Comparison of ENCODE assay signal across 10 cellular contexts in genomic region chr1:160708821-160709220, GRCh38. TPM values are rescaled to one million over a fixed set of nuclear protein-coding genes. Genes with fewer than 3 reads are reported as not detected.
DNase-seq lines count a peak whose midpoint lies in the region; ATAC-seq and TF ChIP-seq lines count a peak whose summit lies in the region.
"Had no signal": no experiment of that assay in that cellular context is flagged by ENCODE, and none has a peak within 500 bp of the region (broad histone marks: within the 10 kb centered on the region; RNA-seq: fewer than 3 reads in every experiment).

No MANE protein-coding gene starts in this region.

- DNase-seq in NAMALWA (ENCODE audit: low spot score) (peak; percentile 80), immature natural killer cell (peak in 2 of 3 donors; percentile 38 to 54), MCF 10A (ENCODE audit: unreplicated experiment) (no peak), left cardiac atrium (no peak), glutamatergic neuron (no peak)

- H3K27me3 Mint-ChIP-seq in immature natural killer cell (ENCODE audit: low read depth in 3 of 3) (peaks cover 0 to 10% (median 4%) of the 10 kb centered on the region in 3 donors), MCF 10A (ENCODE audit: insufficient read depth, unreplicated experiment) (peaks cover 15% of the 10 kb centered on the region), glutamatergic neuron (ENCODE audit: unreplicated experiment) (peaks cover 3% of the 10 kb centered on the region)

- POLR2A ChIA-PET in MCF 10A (lab: Yijun Ruan, JAX): no interaction called here

- H3K4me3 Mint-ChIP-seq in immature natural killer cell (no peak overlapping the region), MCF 10A (ENCODE audit: unreplicated experiment) (no peak overlapping the region), glutamatergic neuron (ENCODE audit: unreplicated experiment) (no peak overlapping the region)
- H3K4me3 Mint-ChIP-seq: brain had no signal

- CTCF ChIA-PET in MCF 10A (lab: Yijun Ruan, JAX): interaction anchor here (0.7 to 3.0 kb wide), 7 partner anchors 14 to 518 kb away, joined by 3 to 15 read pairs (median 4); no protein-coding TSS in a partner anchor

- BruUV-seq in MCF 10A (replicated peaks; lab: Mats Ljungman, UMichigan): no TSS peak

- no peak overlapping the region for H3K27ac Mint-ChIP-seq in immature natural killer cell
- H3K27ac Mint-ChIP-seq in MCF 10A (ENCODE audit: low read depth, unreplicated experiment): no peak overlapping the region
- H3K27ac Mint-ChIP-seq in glutamatergic neuron (ENCODE audit: unreplicated experiment): no peak overlapping the region
- H3K27ac Mint-ChIP-seq: brain had no signal

- H3K36me3 Mint-ChIP-seq in immature natural killer cell (peaks cover 2 to 17% (median 6%) of the 10 kb centered on the region in 3 donors), MCF 10A (ENCODE audit: insufficient read depth, unreplicated experiment) (no peaks in the 10 kb centered on the region), glutamatergic neuron (ENCODE audit: unreplicated experiment) (no peaks in the 10 kb centered on the region)
- H3K36me3 Mint-ChIP-seq: brain had no signal

- intact Hi-C loops in MCF 10A (cut with micrococcal nuclease) (no loop called here), left cardiac atrium (cut with DNase I) (no loop called here)

- H3K9me3 Mint-ChIP-seq in immature natural killer cell: no peaks in the 10 kb centered on the region
- no peaks in the 10 kb centered on the region for H3K9me3 Mint-ChIP-seq in MCF 10A (ENCODE audit: unreplicated experiment)
- H3K9me3 Mint-ChIP-seq in glutamatergic neuron (ENCODE audit: unreplicated experiment): no peaks in the 10 kb centered on the region
- H3K9me3 Mint-ChIP-seq: brain had no signal

- H3K4me1 Mint-ChIP-seq in immature natural killer cell (peaks cover 22 to 23% of the 10 kb centered on the region in 2 donors), MCF 10A (ENCODE audit: insufficient read depth, unreplicated experiment) (no peaks in the 10 kb centered on the region), glutamatergic neuron (ENCODE audit: low read depth, unreplicated experiment) (no peaks in the 10 kb centered on the region)
- H3K4me1 Mint-ChIP-seq: brain had no signal

- TF ChIP-seq CTCF in MCF 10A (IDR thresholded peaks at IDR 0.05; ENCODE audit: unreplicated experiment) (no peak), glutamatergic neuron (IDR thresholded peaks at IDR 0.05; ENCODE audit: partially characterized antibody, unreplicated experiment) (no peak)

- peak; percentile 79 for TF ChIP-seq POLR2A in GM18505 (IDR thresholded peaks at IDR 0.05; ENCODE audit: borderline replicate concordance, extremely low read depth, insufficient read depth, insufficient read length)

- no peak for ATAC-seq in GM18505 (IDR thresholded peaks at IDR 0.05; ENCODE audit: unreplicated experiment)
- ATAC-seq in GM21390 (IDR thresholded peaks at IDR 0.05; ENCODE audit: unreplicated experiment): peak; percentile 41
- no peak for ATAC-seq in left cardiac atrium
- no peak for ATAC-seq in HG02763 (IDR thresholded peaks at IDR 0.05; ENCODE audit: unreplicated experiment)

RNA-seq across cellular contexts. Expression of gene CD48, which starts 2.8 kb away (rescaled TPM):
- 100 to 1,000 TPM; 202 to 229 (median 205) TPM for polyA plus RNA-seq in immature natural killer cell
- total RNA-seq in MCF 10A (2022): not detected in 2 replicates
- total RNA-seq in left cardiac atrium: 1 to 10 TPM; 1.9 to 5.5 TPM
- total RNA-seq in glutamatergic neuron (ENCODE audit: unreplicated experiment): not detected
- total RNA-seq: G401 had no signal

RNA-seq across cellular contexts. Expression of gene SLAMF7, which starts 30.2 kb away (rescaled TPM):
- polyA plus RNA-seq in immature natural killer cell: 100 to 1,000 TPM; 316 to 379 (median 359) TPM
- 8.6 and 26.3 TPM in 2 replicates for total RNA-seq in MCF 10A (2022)
- 1 to 10 TPM in 1 of 2 donors, under 1 TPM in 1; 0.68 to 1.9 TPM for total RNA-seq in left cardiac atrium
- not detected for total RNA-seq in glutamatergic neuron (ENCODE audit: unreplicated experiment)
- total RNA-seq: G401 had no signal

Comparison
In these comparisons a context has a peak if more than half of its experiments do, and no peak if none do; other contexts are left out.
1. DNase-seq: peak in NAMALWA (single experiment) and immature natural killer cell (2 of 3); none in MCF 10A (single experiment), left cardiac atrium (single experiment) and glutamatergic neuron (single experiment).